In the genomic region with DNA sequence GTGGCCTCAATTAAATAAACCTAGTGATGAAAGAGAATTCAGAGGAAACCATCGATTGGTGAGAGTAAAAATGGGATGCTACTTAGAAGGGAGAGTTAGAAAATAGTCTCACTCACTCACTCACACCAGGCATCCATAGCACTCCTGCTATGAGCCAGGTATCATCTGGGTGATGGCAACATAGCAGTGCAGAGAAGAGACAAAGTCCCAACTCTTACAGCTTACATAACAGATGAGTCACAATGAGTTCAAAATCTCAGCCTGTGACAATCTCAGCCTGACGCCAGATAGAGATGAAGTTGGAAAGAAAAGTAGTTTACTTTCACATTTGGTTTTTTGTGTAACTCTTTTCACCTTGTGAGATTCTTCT, we compare ENCODE assay signal across 10 cellular contexts. TPM values are rescaled to one million over a fixed set of nuclear protein-coding genes. Genes with fewer than 3 reads are reported as not detected.
DNase-seq lines count a peak whose midpoint lies in the region; ATAC-seq, FAIRE-seq and TF ChIP-seq lines count a peak whose summit lies in the region.
"Had no signal": no experiment of that assay in that cellular context is flagged by ENCODE, and none has a peak within 500 bp of the region (broad histone marks: within the 10 kb centered on the region; RNA-seq: fewer than 3 reads in every experiment).

No MANE protein-coding gene starts in this region.

- POLR2A ChIA-PET in A549 (lab: Yijun Ruan, JAX), result no interaction called here
- POLR2A ChIA-PET in HCT116 (lab: Charles Lee), result no interaction called here

- H3K4me3 ChIP-seq in A549 (no peak overlapping the region), HCT116 (replicated peaks in 1 of 2; ENCODE audit: low read depth in 1 of 2, low read length in 2 of 2) (no peak overlapping the region), astrocyte of the spinal cord (ENCODE audit: low read depth, low read length) (no peak overlapping the region), liver (ENCODE audit: low read depth in 1 of 3, low read length in 3 of 3) (no peak overlapping the region), upper lobe of right lung (no peak overlapping the region), coronary artery (no peak overlapping the region)
- H3K4me3 ChIP-seq: spleen had no signal

- intact Hi-C loops in HCT116 (cut with micrococcal nuclease) (no loop called here), upper lobe of right lung (cut with DNase I) (no loop called here)

- no peak overlapping the region for H2AFZ ChIP-seq in HCT116 (ENCODE audit: low read depth, low read length, poor library complexity, severe bottlenecking)

- peak in 1 of 2 experiments; percentile 3 for DNase-seq in A549 (ENCODE audit: low read depth in 1 of 2, low spot score in 1 of 2)
- DNase-seq in HCT116 (ENCODE audit: low read depth, low spot score), result no peak
- peak; percentile 52 for DNase-seq in astrocyte of the spinal cord (ENCODE audit: low read depth, low spot score)
- DNase-seq in NCI-H2196 treated with DMSO at 0.1 percent for 48 hours (lab: John Stamatoyannopoulos, UW; ENCODE audit: unreplicated experiment), result no peak
- no peak for DNase-seq in erythroblast (lab: John Stamatoyannopoulos, UW)
- DNase-seq in upper lobe of right lung, result no peak
- DNase-seq in coronary artery (ENCODE audit: low spot score), result no peak
- DNase-seq: NCI-H2171, spleen had no signal

- H3K36me3 ChIP-seq in HCT116 (ENCODE audit: control insufficient read depth in 1 of 2, insufficient read depth in 2 of 2, low read length in 2 of 2) (no peaks in the 10 kb centered on the region), liver (ENCODE audit: control insufficient read depth in 4 of 4, insufficient read depth in 3 of 4, low read depth in 1 of 4, low read length in 3 of 4) (no peaks in the 10 kb centered on the region), upper lobe of right lung (peaks cover 6% of the 10 kb centered on the region)
- H3K36me3 ChIP-seq: spleen had no signal

- WGBS in A549 (ENCODE audit: missing lambda C conversion rate), result 24% methylated on average over 2 of the region's 2 CpGs
- 51% methylated on average over 2 of the region's 2 CpGs for WGBS in liver

- no TSS peak for BruUV-seq in HCT116 (replicated peaks; lab: Mats Ljungman, UMichigan)

- H3K9me2 ChIP-seq in HCT116 (ENCODE audit: insufficient read depth), result no peaks in the 10 kb centered on the region

- no peaks in the 10 kb centered on the region for H3K79me2 ChIP-seq in HCT116 (ENCODE audit: insufficient read depth, low read length)

- CTCF ChIA-PET in A549 (lab: Yijun Ruan, JAX), result no interaction called here
- CTCF ChIA-PET in HCT116 (lab: Charles Lee), result no interaction called here

- RAD21 ChIA-PET in HCT116 (lab: Charles Lee; ENCODE audit: low non-redundant PET in 1 of 2, low total read pairs in 2 of 2, uncharacterized antibody in 2 of 2, unreplicated experiment in 2 of 2), result no interaction called here

- no peak for TF ChIP-seq POLR2A in A549 (IDR thresholded peaks at IDR 0.05; ENCODE audit: low read length)
- no peak for TF ChIP-seq POLR2A in HCT116 (IDR thresholded peaks at IDR 0.05; ENCODE audit: borderline replicate concordance, extremely low read depth, insufficient read depth, insufficient read length)
- TF ChIP-seq POLR2A in erythroblast (IDR thresholded peaks at IDR 0.05; ENCODE audit: low read length), result no peak

- no peak for TF ChIP-seq EP300 in A549 (IDR thresholded peaks at IDR 0.05)

- H3K9ac ChIP-seq in HCT116 (ENCODE audit: low read length), result no peak overlapping the region
- no peak overlapping the region for H3K9ac ChIP-seq in liver (ENCODE audit: low read depth in 1 of 2, low read length in 2 of 2)

- in situ Hi-C loops in astrocyte of the spinal cord (cut with HindIII; ENCODE audit: low sequenced_read_pairs), result no loop called here

- H3K9me3 ChIP-seq in A549 (no peaks in the 10 kb centered on the region), HCT116 (ENCODE audit: control insufficient read depth in 1 of 2, insufficient read depth in 1 of 2, low read depth in 1 of 2, low read length in 2 of 2) (no peaks in the 10 kb centered on the region), liver (ENCODE audit: control insufficient read depth in 4 of 4, low read length in 3 of 4) (no peaks in the 10 kb centered on the region), upper lobe of right lung (no peaks in the 10 kb centered on the region)
- H3K9me3 ChIP-seq: spleen had no signal

- TF ChIP-seq CTCF in A549 (IDR thresholded peaks at IDR 0.05) (no peak), HCT116 (IDR thresholded peaks at IDR 0.05 in 2 of 3, conservative IDR thresholded peaks at IDR 0.05 in 1 of 3; ENCODE audit: borderline replicate concordance in 1 of 3, insufficient read depth in 1 of 3, low read depth in 2 of 3, low read length in 2 of 3) (no peak), astrocyte of the spinal cord (IDR thresholded peaks at IDR 0.05; ENCODE audit: low read depth, low read length) (no peak), liver (IDR thresholded peaks at IDR 0.05; ENCODE audit: low read depth, low read length, missing input control) (no peak), upper lobe of right lung (IDR thresholded peaks at IDR 0.05) (no peak), coronary artery (IDR thresholded peaks at IDR 0.05) (no peak)

- H3K27me3 ChIP-seq in HCT116 (ENCODE audit: insufficient read depth, low read length) (peaks cover 23% of the 10 kb centered on the region), liver (ENCODE audit: control insufficient read depth in 4 of 4, insufficient read depth in 4 of 4, low read length in 3 of 4) (no peaks in the 10 kb centered on the region), upper lobe of right lung (no peaks in the 10 kb centered on the region)
- H3K27me3 ChIP-seq: spleen had no signal

- H3K4me1 ChIP-seq in A549, result peaks cover 11% of the 10 kb centered on the region; the same call in 2 of the 3 replicates
- peaks cover 11 to 12% of the 10 kb centered on the region in 2 experiments; a peak in 3 of 4 replicates for H3K4me1 ChIP-seq in HCT116 (ENCODE audit: control insufficient read depth in 1 of 2, insufficient read depth in 2 of 2, low read length in 2 of 2)
- no peaks in the 10 kb centered on the region for H3K4me1 ChIP-seq in liver (ENCODE audit: control insufficient read depth in 4 of 4, insufficient read depth in 4 of 4, low read length in 3 of 4)
- H3K4me1 ChIP-seq in upper lobe of right lung, result peaks cover 14% of the 10 kb centered on the region

- H3K27ac ChIP-seq in A549 (no peak overlapping the region), HCT116 (ENCODE audit: low read depth, low read length) (no peak overlapping the region), liver (ENCODE audit: low read depth in 1 of 2, low read length in 2 of 2) (no peak overlapping the region), upper lobe of right lung (no peak overlapping the region), coronary artery (no peak overlapping the region)
- H3K27ac ChIP-seq: spleen had no signal

- ATAC-seq in A549 (peak in 1 of 2 experiments; percentile 44; a peak in 1 of 6 replicates), HCT116 (no peak), upper lobe of right lung (no peak)

- H3K4me2 ChIP-seq in A549 (peak overlapping the region; percentile 34; the same call in 1 of the 3 replicates), HCT116 (ENCODE audit: low read length) (no peak overlapping the region)

- no peak for FAIRE-seq in A549 (lab: Jason Lieb, UNC)

- no peak for TF ChIP-seq RAD21 in A549 (conservative IDR thresholded peaks at IDR 0.05 in 1 of 2, IDR thresholded peaks at IDR 0.05 in 1 of 2)
- no peak for TF ChIP-seq RAD21 in HCT116 (IDR thresholded peaks at IDR 0.05; ENCODE audit: low read depth)
- TF ChIP-seq RAD21 in liver (IDR thresholded peaks at IDR 0.05), result no peak

- H4K20me1 ChIP-seq in HCT116 (ENCODE audit: insufficient read depth), result no peaks in the 10 kb centered on the region

TF ChIP-seq in A549, 52 proteins besides CTCF, POLR2A, EP300 and RAD21:
- TF ChIP-seq FOSL2 (IDR thresholded peaks at IDR 0.05) (no peak), FOSL2 (CRISPR knock-in tag; IDR thresholded peaks at IDR 0.05) (0 out of 2 replicates have a peak, but pooled peaks have one; percentile 22)
- TF ChIP-seq, protein P1, sequence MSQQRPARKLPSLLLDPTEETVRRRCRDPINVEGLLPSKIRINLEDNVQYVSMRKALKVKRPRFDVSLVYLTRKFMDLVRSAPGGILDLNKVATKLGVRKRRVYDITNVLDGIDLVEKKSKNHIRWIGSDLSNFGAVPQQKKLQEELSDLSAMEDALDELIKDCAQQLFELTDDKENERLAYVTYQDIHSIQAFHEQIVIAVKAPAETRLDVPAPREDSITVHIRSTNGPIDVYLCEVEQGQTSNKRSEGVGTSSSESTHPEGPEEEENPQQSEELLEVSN (IDR thresholded peaks at IDR 0.05; ENCODE audit: borderline replicate concordance, low read depth), result no peak

TF ChIP-seq in HCT116, 20 proteins besides CTCF, POLR2A, EP300 and RAD21:
- TF ChIP-seq ZNF274 (IDR thresholded peaks at IDR 0.05; ENCODE audit: low read depth, low read length) (no peak), JUND (IDR thresholded peaks at IDR 0.05) (0 out of 2 replicates have a peak, but pooled peaks have one; percentile 18), SP1 (IDR thresholded peaks at IDR 0.05; ENCODE audit: low read depth) (no peak), TCF7L2 (IDR thresholded peaks at IDR 0.05; ENCODE audit: borderline replicate concordance, extremely low read depth, insufficient read depth, insufficient read length) (no peak)

TF ChIP-seq in liver, 16 proteins besides CTCF, POLR2A, EP300 and RAD21:
- peak; percentile 37 to 65 for TF ChIP-seq HNF4A (conservative IDR thresholded peaks at IDR 0.05)
- peak in 1 of 2 donors; percentile 77 for TF ChIP-seq JUND (IDR thresholded peaks at IDR 0.05)
- TF ChIP-seq FOXA2 (IDR thresholded peaks at IDR 0.05), result no peak

RNA-seq across cellular contexts. Expression of a gene that starts 55.4 kb away (rescaled TPM):
- 38.6 and 62.6 TPM in 2 replicates for polyA plus RNA-seq in A549 (2011; rRNA removed)
- 7.9 and 9.3 TPM in 2 replicates for polyA plus RNA-seq in A549 (2012; cell fraction: cytosol; rRNA removed)
- polyA plus RNA-seq in A549 (2012; cell fraction: nucleus; rRNA removed), result 8.2 and 12.4 TPM in 2 replicates
- 31.2 to 32.0 TPM (median 31.4 TPM) in 3 replicates for polyA plus RNA-seq in A549 (2017; fragmentation: RNase III; extraction: RNeasy Plus Mini Kit Qiagen cat#74134 plus additional on column Dnase treatment)
- polyA minus RNA-seq in A549 (2011; rRNA and poly(A)+ RNA removed), result 12.9 and 17.4 TPM in 2 replicates
- total RNA-seq in HCT116 (2021; ENCODE audit: unreplicated experiment), result 26.0 TPM
- polyA plus RNA-seq in HCT116 (2012), result 10.9 and 11.9 TPM in 2 replicates
- 10 to 100 TPM; 30.4 to 30.5 TPM for total RNA-seq in liver
- polyA plus RNA-seq in liver, result 10 to 100 TPM in 1 of 2 donors, 1 to 10 TPM in 1; 5.2 to 13.5 TPM
- 31.1 TPM for total RNA-seq in upper lobe of right lung
